ENCODE assay signal across 1 cellular context in the genomic region with DNA sequence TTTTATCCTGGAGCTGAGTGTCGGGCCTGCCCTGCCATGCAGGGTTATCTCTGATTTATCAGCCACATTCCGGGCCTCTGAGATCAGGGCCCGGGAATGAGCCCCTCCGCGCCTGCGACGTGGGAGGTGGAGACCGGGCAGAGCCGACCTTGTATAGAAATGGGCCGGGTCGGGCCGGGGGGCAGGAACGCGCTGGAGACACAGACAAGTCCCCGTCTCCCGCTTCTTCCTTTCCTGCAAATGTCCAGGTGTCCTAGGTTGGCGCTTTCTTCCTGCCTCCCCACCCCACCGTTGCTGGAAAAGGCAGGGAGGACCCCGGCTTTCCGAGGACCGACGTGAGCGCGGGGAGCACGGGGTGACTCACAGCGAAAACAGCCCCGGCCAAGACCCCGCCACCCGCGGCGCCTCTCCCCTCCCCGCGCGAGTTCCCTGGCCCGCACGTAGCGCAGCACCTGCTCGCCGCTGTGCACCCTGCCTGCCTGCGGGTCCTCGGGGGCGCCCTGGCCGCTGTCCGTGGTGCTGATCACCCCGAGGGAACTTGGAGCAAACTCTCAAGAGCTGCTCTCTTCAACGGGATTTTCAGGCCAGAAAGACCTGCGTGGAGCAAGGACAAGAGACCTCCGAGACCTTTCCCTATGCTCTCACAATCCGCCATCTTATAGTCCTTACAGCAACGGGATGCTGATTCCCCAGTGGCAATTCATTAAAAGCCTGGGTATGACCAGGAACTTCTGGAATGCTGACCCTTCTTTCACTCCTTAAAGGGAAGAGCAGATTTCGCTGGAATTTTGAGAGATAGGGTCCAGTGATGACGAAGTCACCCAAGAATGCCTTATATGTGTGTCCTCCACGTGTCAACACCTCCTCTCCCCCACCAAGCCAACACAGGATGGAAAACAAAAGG.
TF ChIP-seq lines count a peak whose summit lies in the region.

No MANE protein-coding gene starts in this region.

TF ChIP-seq in HepG2, 621 proteins besides CTCF, POLR2A, EP300 and RAD21 (continued from another document and continues in another):
- TF ChIP-seq, protein P1, sequence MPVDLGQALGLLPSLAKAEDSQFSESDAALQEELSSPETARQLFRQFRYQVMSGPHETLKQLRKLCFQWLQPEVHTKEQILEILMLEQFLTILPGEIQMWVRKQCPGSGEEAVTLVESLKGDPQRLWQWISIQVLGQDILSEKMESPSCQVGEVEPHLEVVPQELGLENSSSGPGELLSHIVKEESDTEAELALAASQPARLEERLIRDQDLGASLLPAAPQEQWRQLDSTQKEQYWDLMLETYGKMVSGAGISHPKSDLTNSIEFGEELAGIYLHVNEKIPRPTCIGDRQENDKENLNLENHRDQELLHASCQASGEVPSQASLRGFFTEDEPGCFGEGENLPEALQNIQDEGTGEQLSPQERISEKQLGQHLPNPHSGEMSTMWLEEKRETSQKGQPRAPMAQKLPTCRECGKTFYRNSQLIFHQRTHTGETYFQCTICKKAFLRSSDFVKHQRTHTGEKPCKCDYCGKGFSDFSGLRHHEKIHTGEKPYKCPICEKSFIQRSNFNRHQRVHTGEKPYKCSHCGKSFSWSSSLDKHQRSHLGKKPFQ (CRISPR knock-in tag; IDR thresholded peaks at IDR 0.05; ENCODE audit: insufficient replicate concordance), result peak; percentile 67
- TF ChIP-seq, protein P2, sequence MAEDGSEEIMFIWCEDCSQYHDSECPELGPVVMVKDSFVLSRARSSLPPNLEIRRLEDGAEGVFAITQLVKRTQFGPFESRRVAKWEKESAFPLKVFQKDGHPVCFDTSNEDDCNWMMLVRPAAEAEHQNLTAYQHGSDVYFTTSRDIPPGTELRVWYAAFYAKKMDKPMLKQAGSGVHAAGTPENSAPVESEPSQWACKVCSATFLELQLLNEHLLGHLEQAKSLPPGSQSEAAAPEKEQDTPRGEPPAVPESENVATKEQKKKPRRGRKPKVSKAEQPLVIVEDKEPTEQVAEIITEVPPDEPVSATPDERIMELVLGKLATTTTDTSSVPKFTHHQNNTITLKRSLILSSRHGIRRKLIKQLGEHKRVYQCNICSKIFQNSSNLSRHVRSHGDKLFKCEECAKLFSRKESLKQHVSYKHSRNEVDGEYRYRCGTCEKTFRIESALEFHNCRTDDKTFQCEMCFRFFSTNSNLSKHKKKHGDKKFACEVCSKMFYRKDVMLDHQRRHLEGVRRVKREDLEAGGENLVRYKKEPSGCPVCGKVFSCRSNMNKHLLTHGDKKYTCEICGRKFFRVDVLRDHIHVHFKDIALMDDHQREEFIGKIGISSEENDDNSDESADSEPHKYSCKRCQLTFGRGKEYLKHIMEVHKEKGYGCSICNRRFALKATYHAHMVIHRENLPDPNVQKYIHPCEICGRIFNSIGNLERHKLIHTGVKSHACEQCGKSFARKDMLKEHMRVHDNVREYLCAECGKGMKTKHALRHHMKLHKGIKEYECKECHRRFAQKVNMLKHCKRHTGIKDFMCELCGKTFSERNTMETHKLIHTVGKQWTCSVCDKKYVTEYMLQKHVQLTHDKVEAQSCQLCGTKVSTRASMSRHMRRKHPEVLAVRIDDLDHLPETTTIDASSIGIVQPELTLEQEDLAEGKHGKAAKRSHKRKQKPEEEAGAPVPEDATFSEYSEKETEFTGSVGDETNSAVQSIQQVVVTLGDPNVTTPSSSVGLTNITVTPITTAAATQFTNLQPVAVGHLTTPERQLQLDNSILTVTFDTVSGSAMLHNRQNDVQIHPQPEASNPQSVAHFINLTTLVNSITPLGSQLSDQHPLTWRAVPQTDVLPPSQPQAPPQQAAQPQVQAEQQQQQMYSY (CRISPR knock-in tag; IDR thresholded peaks at IDR 0.05), result peak; percentile 57
- TF ChIP-seq SOX5 (CRISPR knock-in tag; IDR thresholded peaks at IDR 0.05; ENCODE audit: borderline replicate concordance) (peak; percentile 69; the same call in 1 of the 2 replicates), KDM5B (CRISPR knock-in tag; IDR thresholded peaks at IDR 0.05; ENCODE audit: borderline replicate concordance) (peak; percentile 91; the same call in 1 of the 2 replicates), ZNF841 (CRISPR knock-in tag; IDR thresholded peaks at IDR 0.05; ENCODE audit: borderline replicate concordance) (peak; percentile 92; the same call in 1 of the 2 replicates), RORA (CRISPR knock-in tag; IDR thresholded peaks at IDR 0.05) (no peak), ZBTB7B (CRISPR knock-in tag; IDR thresholded peaks at IDR 0.05) (peak; percentile 96), HOXA5 (CRISPR knock-in tag; IDR thresholded peaks at IDR 0.05) (peak; percentile 99), ZNF570 (CRISPR knock-in tag; IDR thresholded peaks at IDR 0.05; ENCODE audit: borderline replicate concordance) (0 out of 2 replicates have a peak, but pooled peaks have one; percentile 79), ZMYM4 (CRISPR knock-in tag; IDR thresholded peaks at IDR 0.05) (peak; percentile 75), ISL2 (CRISPR knock-in tag; IDR thresholded peaks at IDR 0.05) (peak; percentile 81), RFX3 (CRISPR knock-in tag; IDR thresholded peaks at IDR 0.05) (no peak), TBL1XR1 (IDR thresholded peaks at IDR 0.05; ENCODE audit: borderline replicate concordance, low read length, partially characterized antibody) (no peak), SRF (IDR thresholded peaks at IDR 0.05; ENCODE audit: low read depth, low read length) (no peak), KMT2A (CRISPR knock-in tag; IDR thresholded peaks at IDR 0.05) (peak; percentile 79), ZNF678 (CRISPR knock-in tag; IDR thresholded peaks at IDR 0.05) (peak; percentile 95), MAFG (CRISPR knock-in tag; IDR thresholded peaks at IDR 0.05) (no peak), ZEB1 (IDR thresholded peaks at IDR 0.05; ENCODE audit: insufficient replicate concordance, low read depth) (no peak), HNF4G (IDR thresholded peaks at IDR 0.05; ENCODE audit: borderline replicate concordance, low read depth, low read length) (no peak), HNF4G (CRISPR knock-in tag; IDR thresholded peaks at IDR 0.05; ENCODE audit: borderline replicate concordance, low read depth) (peak; percentile 65; the same call in 1 of the 2 replicates), HIVEP1 (CRISPR knock-in tag; IDR thresholded peaks at IDR 0.05) (0 out of 2 replicates have a peak, but pooled peaks have one; percentile 45), NCOA1 (CRISPR knock-in tag; IDR thresholded peaks at IDR 0.05) (no peak)
- TF ChIP-seq, protein P3, sequence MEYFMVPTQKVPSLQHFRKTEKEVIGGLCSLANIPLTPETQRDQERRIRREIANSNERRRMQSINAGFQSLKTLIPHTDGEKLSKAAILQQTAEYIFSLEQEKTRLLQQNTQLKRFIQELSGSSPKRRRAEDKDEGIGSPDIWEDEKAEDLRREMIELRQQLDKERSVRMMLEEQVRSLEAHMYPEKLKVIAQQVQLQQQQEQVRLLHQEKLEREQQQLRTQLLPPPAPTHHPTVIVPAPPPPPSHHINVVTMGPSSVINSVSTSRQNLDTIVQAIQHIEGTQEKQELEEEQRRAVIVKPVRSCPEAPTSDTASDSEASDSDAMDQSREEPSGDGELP (IDR thresholded peaks at IDR 0.05; ENCODE audit: borderline replicate concordance, low read depth), result 0 out of 2 replicates have a peak, but pooled peaks have one; percentile 32
- TF ChIP-seq, protein P4, sequence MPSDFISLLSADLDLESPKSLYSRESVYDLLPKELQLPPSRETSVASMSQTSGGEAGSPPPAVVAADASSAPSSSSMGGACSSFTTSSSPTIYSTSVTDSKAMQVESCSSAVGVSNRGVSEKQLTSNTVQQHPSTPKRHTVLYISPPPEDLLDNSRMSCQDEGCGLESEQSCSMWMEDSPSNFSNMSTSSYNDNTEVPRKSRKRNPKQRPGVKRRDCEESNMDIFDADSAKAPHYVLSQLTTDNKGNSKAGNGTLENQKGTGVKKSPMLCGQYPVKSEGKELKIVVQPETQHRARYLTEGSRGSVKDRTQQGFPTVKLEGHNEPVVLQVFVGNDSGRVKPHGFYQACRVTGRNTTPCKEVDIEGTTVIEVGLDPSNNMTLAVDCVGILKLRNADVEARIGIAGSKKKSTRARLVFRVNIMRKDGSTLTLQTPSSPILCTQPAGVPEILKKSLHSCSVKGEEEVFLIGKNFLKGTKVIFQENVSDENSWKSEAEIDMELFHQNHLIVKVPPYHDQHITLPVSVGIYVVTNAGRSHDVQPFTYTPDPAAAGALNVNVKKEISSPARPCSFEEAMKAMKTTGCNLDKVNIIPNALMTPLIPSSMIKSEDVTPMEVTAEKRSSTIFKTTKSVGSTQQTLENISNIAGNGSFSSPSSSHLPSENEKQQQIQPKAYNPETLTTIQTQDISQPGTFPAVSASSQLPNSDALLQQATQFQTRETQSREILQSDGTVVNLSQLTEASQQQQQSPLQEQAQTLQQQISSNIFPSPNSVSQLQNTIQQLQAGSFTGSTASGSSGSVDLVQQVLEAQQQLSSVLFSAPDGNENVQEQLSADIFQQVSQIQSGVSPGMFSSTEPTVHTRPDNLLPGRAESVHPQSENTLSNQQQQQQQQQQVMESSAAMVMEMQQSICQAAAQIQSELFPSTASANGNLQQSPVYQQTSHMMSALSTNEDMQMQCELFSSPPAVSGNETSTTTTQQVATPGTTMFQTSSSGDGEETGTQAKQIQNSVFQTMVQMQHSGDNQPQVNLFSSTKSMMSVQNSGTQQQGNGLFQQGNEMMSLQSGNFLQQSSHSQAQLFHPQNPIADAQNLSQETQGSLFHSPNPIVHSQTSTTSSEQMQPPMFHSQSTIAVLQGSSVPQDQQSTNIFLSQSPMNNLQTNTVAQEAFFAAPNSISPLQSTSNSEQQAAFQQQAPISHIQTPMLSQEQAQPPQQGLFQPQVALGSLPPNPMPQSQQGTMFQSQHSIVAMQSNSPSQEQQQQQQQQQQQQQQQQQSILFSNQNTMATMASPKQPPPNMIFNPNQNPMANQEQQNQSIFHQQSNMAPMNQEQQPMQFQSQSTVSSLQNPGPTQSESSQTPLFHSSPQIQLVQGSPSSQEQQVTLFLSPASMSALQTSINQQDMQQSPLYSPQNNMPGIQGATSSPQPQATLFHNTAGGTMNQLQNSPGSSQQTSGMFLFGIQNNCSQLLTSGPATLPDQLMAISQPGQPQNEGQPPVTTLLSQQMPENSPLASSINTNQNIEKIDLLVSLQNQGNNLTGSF (CRISPR knock-in tag; IDR thresholded peaks at IDR 0.05), result peak; percentile 96
- TF ChIP-seq, protein P5, sequence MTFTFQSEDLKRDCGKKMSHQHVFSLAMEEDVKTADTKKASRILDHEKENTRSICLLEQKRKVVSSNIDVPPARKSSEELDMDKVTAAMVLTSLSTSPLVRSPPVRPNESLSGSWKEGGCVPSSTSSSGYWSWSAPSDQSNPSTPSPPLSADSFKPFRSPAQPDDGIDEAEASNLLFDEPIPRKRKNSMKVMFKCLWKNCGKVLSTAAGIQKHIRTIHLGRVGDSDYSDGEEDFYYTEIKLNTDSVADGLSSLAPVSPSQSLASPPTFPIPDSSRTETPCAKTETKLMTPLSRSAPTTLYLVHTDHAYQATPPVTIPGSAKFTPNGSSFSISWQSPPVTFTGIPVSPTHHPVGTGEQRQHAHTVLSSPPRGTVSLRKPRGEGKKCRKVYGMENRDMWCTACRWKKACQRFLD (CRISPR knock-in tag; IDR thresholded peaks at IDR 0.05; ENCODE audit: borderline replicate concordance), result peak; percentile 69; the same call in 1 of the 2 replicates
- TF ChIP-seq, protein P6, sequence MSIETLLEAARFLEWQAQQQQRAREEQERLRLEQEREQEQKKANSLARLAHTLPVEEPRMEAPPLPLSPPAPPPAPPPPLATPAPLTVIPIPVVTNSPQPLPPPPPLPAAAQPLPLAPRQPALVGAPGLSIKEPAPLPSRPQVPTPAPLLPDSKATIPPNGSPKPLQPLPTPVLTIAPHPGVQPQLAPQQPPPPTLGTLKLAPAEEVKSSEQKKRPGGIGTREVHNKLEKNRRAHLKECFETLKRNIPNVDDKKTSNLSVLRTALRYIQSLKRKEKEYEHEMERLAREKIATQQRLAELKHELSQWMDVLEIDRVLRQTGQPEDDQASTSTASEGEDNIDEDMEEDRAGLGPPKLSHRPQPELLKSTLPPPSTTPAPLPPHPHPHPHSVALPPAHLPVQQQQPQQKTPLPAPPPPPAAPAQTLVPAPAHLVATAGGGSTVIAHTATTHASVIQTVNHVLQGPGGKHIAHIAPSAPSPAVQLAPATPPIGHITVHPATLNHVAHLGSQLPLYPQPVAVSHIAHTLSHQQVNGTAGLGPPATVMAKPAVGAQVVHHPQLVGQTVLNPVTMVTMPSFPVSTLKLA (IDR thresholded peaks at IDR 0.05), result no peak
- TF ChIP-seq, protein P7, sequence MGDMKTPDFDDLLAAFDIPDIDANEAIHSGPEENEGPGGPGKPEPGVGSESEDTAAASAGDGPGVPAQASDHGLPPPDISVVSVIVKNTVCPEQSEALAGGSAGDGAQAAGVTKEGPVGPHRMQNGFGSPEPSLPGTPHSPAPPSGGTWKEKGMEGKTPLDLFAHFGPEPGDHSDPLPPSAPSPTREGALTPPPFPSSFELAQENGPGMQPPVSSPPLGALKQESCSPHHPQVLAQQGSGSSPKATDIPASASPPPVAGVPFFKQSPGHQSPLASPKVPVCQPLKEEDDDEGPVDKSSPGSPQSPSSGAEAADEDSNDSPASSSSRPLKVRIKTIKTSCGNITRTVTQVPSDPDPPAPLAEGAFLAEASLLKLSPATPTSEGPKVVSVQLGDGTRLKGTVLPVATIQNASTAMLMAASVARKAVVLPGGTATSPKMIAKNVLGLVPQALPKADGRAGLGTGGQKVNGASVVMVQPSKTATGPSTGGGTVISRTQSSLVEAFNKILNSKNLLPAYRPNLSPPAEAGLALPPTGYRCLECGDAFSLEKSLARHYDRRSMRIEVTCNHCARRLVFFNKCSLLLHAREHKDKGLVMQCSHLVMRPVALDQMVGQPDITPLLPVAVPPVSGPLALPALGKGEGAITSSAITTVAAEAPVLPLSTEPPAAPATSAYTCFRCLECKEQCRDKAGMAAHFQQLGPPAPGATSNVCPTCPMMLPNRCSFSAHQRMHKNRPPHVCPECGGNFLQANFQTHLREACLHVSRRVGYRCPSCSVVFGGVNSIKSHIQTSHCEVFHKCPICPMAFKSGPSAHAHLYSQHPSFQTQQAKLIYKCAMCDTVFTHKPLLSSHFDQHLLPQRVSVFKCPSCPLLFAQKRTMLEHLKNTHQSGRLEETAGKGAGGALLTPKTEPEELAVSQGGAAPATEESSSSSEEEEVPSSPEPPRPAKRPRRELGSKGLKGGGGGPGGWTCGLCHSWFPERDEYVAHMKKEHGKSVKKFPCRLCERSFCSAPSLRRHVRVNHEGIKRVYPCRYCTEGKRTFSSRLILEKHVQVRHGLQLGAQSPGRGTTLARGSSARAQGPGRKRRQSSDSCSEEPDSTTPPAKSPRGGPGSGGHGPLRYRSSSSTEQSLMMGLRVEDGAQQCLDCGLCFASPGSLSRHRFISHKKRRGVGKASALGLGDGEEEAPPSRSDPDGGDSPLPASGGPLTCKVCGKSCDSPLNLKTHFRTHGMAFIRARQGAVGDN (CRISPR knock-in tag; IDR thresholded peaks at IDR 0.05), result peak; percentile 79
- TF ChIP-seq, protein P8, sequence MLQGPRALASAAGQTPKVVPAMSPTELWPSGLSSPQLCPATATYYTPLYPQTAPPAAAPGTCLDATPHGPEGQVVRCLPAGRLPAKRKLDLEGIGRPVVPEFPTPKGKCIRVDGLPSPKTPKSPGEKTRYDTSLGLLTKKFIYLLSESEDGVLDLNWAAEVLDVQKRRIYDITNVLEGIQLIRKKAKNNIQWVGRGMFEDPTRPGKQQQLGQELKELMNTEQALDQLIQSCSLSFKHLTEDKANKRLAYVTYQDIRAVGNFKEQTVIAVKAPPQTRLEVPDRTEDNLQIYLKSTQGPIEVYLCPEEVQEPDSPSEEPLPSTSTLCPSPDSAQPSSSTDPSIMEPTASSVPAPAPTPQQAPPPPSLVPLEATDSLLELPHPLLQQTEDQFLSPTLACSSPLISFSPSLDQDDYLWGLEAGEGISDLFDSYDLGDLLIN (CRISPR knock-in tag; IDR thresholded peaks at IDR 0.05; ENCODE audit: borderline replicate concordance), result peak; percentile 87; the same call in 1 of the 2 replicates
- TF ChIP-seq, protein P9, sequence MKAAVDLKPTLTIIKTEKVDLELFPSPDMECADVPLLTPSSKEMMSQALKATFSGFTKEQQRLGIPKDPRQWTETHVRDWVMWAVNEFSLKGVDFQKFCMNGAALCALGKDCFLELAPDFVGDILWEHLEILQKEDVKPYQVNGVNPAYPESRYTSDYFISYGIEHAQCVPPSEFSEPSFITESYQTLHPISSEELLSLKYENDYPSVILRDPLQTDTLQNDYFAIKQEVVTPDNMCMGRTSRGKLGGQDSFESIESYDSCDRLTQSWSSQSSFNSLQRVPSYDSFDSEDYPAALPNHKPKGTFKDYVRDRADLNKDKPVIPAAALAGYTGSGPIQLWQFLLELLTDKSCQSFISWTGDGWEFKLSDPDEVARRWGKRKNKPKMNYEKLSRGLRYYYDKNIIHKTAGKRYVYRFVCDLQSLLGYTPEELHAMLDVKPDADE (CRISPR knock-in tag; IDR thresholded peaks at IDR 0.05), result peak; percentile 95
